In genomic region chr3:44048196-44048924, GRCh38 we compare ENCODE assay signal across 17 cellular contexts.
DNase-seq lines count a peak whose midpoint lies in the region; ATAC-seq, FAIRE-seq and TF ChIP-seq lines count a peak whose summit lies in the region.
"Had no signal": no experiment of that assay in that cellular context is flagged by ENCODE, and none has a peak within 500 bp of the region (broad histone marks: within the 10 kb centered on the region; RNA-seq: fewer than 3 reads in every experiment).

No MANE protein-coding gene starts in this region.

- peaks cover 0 to 3% of the 10 kb centered on the region in 2 experiments for H3K36me3 ChIP-seq in keratinocyte (ENCODE audit: control insufficient read depth in 2 of 2, extremely low read depth in 1 of 2, insufficient read depth in 2 of 2, low read length in 2 of 2)
- H3K36me3 ChIP-seq in thyroid gland: no peaks in the 10 kb centered on the region

- CTCF ChIA-PET in activated CD8-positive, alpha-beta T cell treated with anti-CD3 and anti-CD28 coated beads for 36 hours (lab: Charles Lee): no interaction called here
- CTCF ChIA-PET in activated CD8-positive, alpha-beta T cell treated with anti-CD3 and anti-CD28 coated beads, Interleukin-2, amount 10 ng/mL, durations not matched to agents 7 days and 5 days (lab: Charles Lee): no interaction called here

- H3K36me3 Mint-ChIP-seq in activated CD8-positive, alpha-beta T cell treated with anti-CD3 and anti-CD28 coated beads for 36 hours (ENCODE audit: low read depth): no peaks in the 10 kb centered on the region
- H3K36me3 Mint-ChIP-seq in activated CD8-positive, alpha-beta T cell treated with anti-CD3 and anti-CD28 coated beads, Interleukin-2, amount 10 ng/mL, durations not matched to agents 7 days and 5 days (ENCODE audit: low read depth): no peaks in the 10 kb centered on the region
- no peaks in the 10 kb centered on the region for H3K36me3 Mint-ChIP-seq in activated T-cell treated with anti-CD3 and anti-CD28 coated beads, Interleukin-2, amount 50 U/mL, for 72 hours (ENCODE audit: insufficient read depth in 2 of 2)

- dilution Hi-C loops in keratinocyte (cut with MboI; ENCODE audit: extremely low pct_ligation_motif_present, low sequenced_read_pairs): no loop called here

- POLR2A ChIA-PET in activated CD8-positive, alpha-beta T cell treated with anti-CD3 and anti-CD28 coated beads for 36 hours (lab: Charles Lee): no interaction called here
- POLR2A ChIA-PET in activated CD8-positive, alpha-beta T cell treated with anti-CD3 and anti-CD28 coated beads, Interleukin-2, amount 10 ng/mL, durations not matched to agents 7 days and 5 days (lab: Charles Lee): no interaction called here

- no peak overlapping the region for H3K27ac ChIP-seq in keratinocyte (ENCODE audit: control insufficient read depth, insufficient read depth, low read length)
- peak overlapping the region; percentile 91 to 95 (median 94) for H3K27ac ChIP-seq in thyroid gland
- H3K27ac ChIP-seq: HL-60, VCaP had no signal

- peaks cover 10% of the 10 kb centered on the region for H3K4me1 Mint-ChIP-seq in activated CD8-positive, alpha-beta T cell treated with anti-CD3 and anti-CD28 coated beads for 36 hours (ENCODE audit: low read depth)
- peaks cover 6% of the 10 kb centered on the region for H3K4me1 Mint-ChIP-seq in activated CD8-positive, alpha-beta T cell treated with anti-CD3 and anti-CD28 coated beads, Interleukin-2, amount 10 ng/mL, durations not matched to agents 7 days and 5 days (ENCODE audit: low read depth)
- peaks cover 14% of the 10 kb centered on the region for H3K4me1 Mint-ChIP-seq in activated T-cell treated with anti-CD3 and anti-CD28 coated beads, Interleukin-2, amount 50 U/mL, for 72 hours (ENCODE audit: low read depth)

- intact Hi-C loops in activated CD8-positive, alpha-beta T cell treated with anti-CD3 and anti-CD28 coated beads for 36 hours (cut with micrococcal nuclease): no loop called here
- intact Hi-C loops in thyroid gland (cut with DNase I): no loop called here

- peak in 1 of 2 donors; percentile 41 for TF ChIP-seq POLR2A in thyroid gland (IDR thresholded peaks at IDR 0.05)

- H3K4me1 ChIP-seq in keratinocyte (ENCODE audit: control insufficient read depth, extremely low read depth, insufficient read depth, low read length): peaks cover 7% of the 10 kb centered on the region
- peaks cover 69 to 70% of the 10 kb centered on the region in 2 donors for H3K4me1 ChIP-seq in thyroid gland

- H3K4me2 ChIP-seq in keratinocyte (ENCODE audit: control insufficient read depth, extremely low read depth, insufficient read depth, low read depth, low read length): peak overlapping the region; percentile 23

- peak; percentile 4 for DNase-seq in activated CD8-positive, alpha-beta T cell treated with anti-CD3 and anti-CD28 coated beads for 36 hours
- DNase-seq in activated CD8-positive, alpha-beta T cell treated with anti-CD3 and anti-CD28 coated beads, Interleukin-2, amount 10 ng/mL, durations not matched to agents 7 days and 5 days: no peak
- peak; percentile 16 for DNase-seq in SW480 (ENCODE audit: low spot score)
- no peak for DNase-seq in keratinocyte (ENCODE audit: low read depth, low spot score)
- peak; percentile 49 to 57 for DNase-seq in thyroid gland
- no peak for DNase-seq in SK-N-DZ (ENCODE audit: low spot score)
- no peak for DNase-seq in activated T-cell treated with anti-CD3 and anti-CD28 coated beads, Interleukin-2, amount 50 U/mL, for 72 hours
- no peak for DNase-seq in stimulated activated CD4-positive, alpha-beta T cell treated with anti-CD3 and anti-CD28 coated beads, Interleukin-4, amount 100 ng/mL, for 24 hours
- DNase-seq: 8988T, activated T-cell treated with anti-CD3 and anti-CD28 coated beads for 4 hours, DMS79, MV-4-11, NCI-H446, retina, RPMI8226 had no signal

- no peak overlapping the region for H3K4me3 Mint-ChIP-seq in activated CD8-positive, alpha-beta T cell treated with anti-CD3 and anti-CD28 coated beads for 36 hours
- no peak overlapping the region for H3K4me3 Mint-ChIP-seq in activated CD8-positive, alpha-beta T cell treated with anti-CD3 and anti-CD28 coated beads, Interleukin-2, amount 10 ng/mL, durations not matched to agents 7 days and 5 days
- H3K4me3 Mint-ChIP-seq in activated T-cell treated with anti-CD3 and anti-CD28 coated beads, Interleukin-2, amount 50 U/mL, for 72 hours: no peak overlapping the region

- H3K9me3 ChIP-seq in keratinocyte (ENCODE audit: control insufficient read depth, low read depth, low read length) (no peaks in the 10 kb centered on the region), thyroid gland (no peaks in the 10 kb centered on the region)

- WGBS in thyroid gland, 2 donors: 20 to 25% methylated on average over 3 of the region's 3 CpGs

- H3K27me3 ChIP-seq in keratinocyte (ENCODE audit: control insufficient read depth, extremely low read depth, insufficient read depth, low read length) (no peaks in the 10 kb centered on the region), thyroid gland (no peaks in the 10 kb centered on the region)

- peaks cover 13% of the 10 kb centered on the region for H3K27me3 Mint-ChIP-seq in activated CD8-positive, alpha-beta T cell treated with anti-CD3 and anti-CD28 coated beads for 36 hours
- peaks cover 25% of the 10 kb centered on the region for H3K27me3 Mint-ChIP-seq in activated CD8-positive, alpha-beta T cell treated with anti-CD3 and anti-CD28 coated beads, Interleukin-2, amount 10 ng/mL, durations not matched to agents 7 days and 5 days (ENCODE audit: low read depth)
- peaks cover 29% of the 10 kb centered on the region for H3K27me3 Mint-ChIP-seq in activated T-cell treated with anti-CD3 and anti-CD28 coated beads, Interleukin-2, amount 50 U/mL, for 72 hours (ENCODE audit: low read depth)

- ATAC-seq in activated CD8-positive, alpha-beta T cell treated with anti-CD3 and anti-CD28 coated beads for 36 hours: peak; percentile 13
- ATAC-seq in activated CD8-positive, alpha-beta T cell treated with anti-CD3 and anti-CD28 coated beads, Interleukin-2, amount 10 ng/mL, durations not matched to agents 7 days and 5 days: no peak
- no peak for ATAC-seq in activated T-cell treated with anti-CD3 and anti-CD28 coated beads, Interleukin-2, amount 50 U/mL, for 72 hours (replicated peaks in 1 of 2)

- no peak overlapping the region for H3K27ac Mint-ChIP-seq in activated CD8-positive, alpha-beta T cell treated with anti-CD3 and anti-CD28 coated beads for 36 hours
- H3K27ac Mint-ChIP-seq in activated CD8-positive, alpha-beta T cell treated with anti-CD3 and anti-CD28 coated beads, Interleukin-2, amount 10 ng/mL, durations not matched to agents 7 days and 5 days: no peak overlapping the region
- H3K27ac Mint-ChIP-seq in activated T-cell treated with anti-CD3 and anti-CD28 coated beads, Interleukin-2, amount 50 U/mL, for 72 hours: no peak overlapping the region

- no peaks in the 10 kb centered on the region for H3K79me2 ChIP-seq in keratinocyte (ENCODE audit: control insufficient read depth, insufficient read depth, low read length)

- FAIRE-seq in keratinocyte (lab: Jason Lieb, UNC): no peak

- TF ChIP-seq CTCF in activated CD8-positive, alpha-beta T cell treated with anti-CD3 and anti-CD28 coated beads for 36 hours (IDR thresholded peaks at IDR 0.05): no peak
- no peak for TF ChIP-seq CTCF in keratinocyte (optimal IDR thresholded peaks at IDR 0.05 in 1 of 3, IDR thresholded peaks at IDR 0.05 in 1 of 3, conservative IDR thresholded peaks at IDR 0.05 in 1 of 3; ENCODE audit: extremely low read depth in 1 of 3, insufficient read depth in 2 of 3, low read length in 3 of 3)
- TF ChIP-seq CTCF in thyroid gland (IDR thresholded peaks at IDR 0.05): no peak

- no peaks in the 10 kb centered on the region for H4K20me1 ChIP-seq in keratinocyte (ENCODE audit: control insufficient read depth, extremely low read depth, insufficient read depth, low read length)

- no peak overlapping the region for H2AFZ ChIP-seq in keratinocyte (ENCODE audit: control insufficient read depth, low read length)

- no peak overlapping the region for H3K4me3 ChIP-seq in keratinocyte (ENCODE audit: control insufficient read depth in 2 of 3, extremely low read depth in 1 of 3, insufficient read depth in 2 of 3, low read depth in 1 of 3, low read length in 3 of 3)
- H3K4me3 ChIP-seq in thyroid gland (replicated peaks in 1 of 3): no peak overlapping the region

- no peak overlapping the region for H3K9ac ChIP-seq in keratinocyte (ENCODE audit: control insufficient read depth, extremely low read depth, insufficient read depth, low read length)

- no peaks in the 10 kb centered on the region for H3K9me3 Mint-ChIP-seq in activated CD8-positive, alpha-beta T cell treated with anti-CD3 and anti-CD28 coated beads for 36 hours
- no peaks in the 10 kb centered on the region for H3K9me3 Mint-ChIP-seq in activated CD8-positive, alpha-beta T cell treated with anti-CD3 and anti-CD28 coated beads, Interleukin-2, amount 10 ng/mL, durations not matched to agents 7 days and 5 days (ENCODE audit: insufficient read depth)
- no peaks in the 10 kb centered on the region for H3K9me3 Mint-ChIP-seq in activated T-cell treated with anti-CD3 and anti-CD28 coated beads, Interleukin-2, amount 50 U/mL, for 72 hours

- H3K9me1 ChIP-seq in keratinocyte (ENCODE audit: control insufficient read depth, extremely low read depth, insufficient read depth, low read length): no peaks in the 10 kb centered on the region

Comparison
In these comparisons a context has a peak if more than half of its experiments do, and no peak if none do; other contexts are left out.
1. DNase-seq: peak in activated CD8-positive, alpha-beta T cell treated with anti-CD3 and anti-CD28 coated beads for 36 hours (single experiment), SW480 (single experiment) and thyroid gland (2 of 2); none in activated CD8-positive, alpha-beta T cell treated with anti-CD3 and anti-CD28 coated beads, Interleukin-2, amount 10 ng/mL, durations not matched to agents 7 days and 5 days (single experiment), keratinocyte (single experiment), SK-N-DZ (single experiment), activated T-cell treated with anti-CD3 and anti-CD28 coated beads, Interleukin-2, amount 50 U/mL, for 72 hours (0 of 2) and stimulated activated CD4-positive, alpha-beta T cell treated with anti-CD3 and anti-CD28 coated beads, Interleukin-4, amount 100 ng/mL, for 24 hours (single experiment).